1 cellular context compared by ENCODE assay signal in the genomic region with DNA sequence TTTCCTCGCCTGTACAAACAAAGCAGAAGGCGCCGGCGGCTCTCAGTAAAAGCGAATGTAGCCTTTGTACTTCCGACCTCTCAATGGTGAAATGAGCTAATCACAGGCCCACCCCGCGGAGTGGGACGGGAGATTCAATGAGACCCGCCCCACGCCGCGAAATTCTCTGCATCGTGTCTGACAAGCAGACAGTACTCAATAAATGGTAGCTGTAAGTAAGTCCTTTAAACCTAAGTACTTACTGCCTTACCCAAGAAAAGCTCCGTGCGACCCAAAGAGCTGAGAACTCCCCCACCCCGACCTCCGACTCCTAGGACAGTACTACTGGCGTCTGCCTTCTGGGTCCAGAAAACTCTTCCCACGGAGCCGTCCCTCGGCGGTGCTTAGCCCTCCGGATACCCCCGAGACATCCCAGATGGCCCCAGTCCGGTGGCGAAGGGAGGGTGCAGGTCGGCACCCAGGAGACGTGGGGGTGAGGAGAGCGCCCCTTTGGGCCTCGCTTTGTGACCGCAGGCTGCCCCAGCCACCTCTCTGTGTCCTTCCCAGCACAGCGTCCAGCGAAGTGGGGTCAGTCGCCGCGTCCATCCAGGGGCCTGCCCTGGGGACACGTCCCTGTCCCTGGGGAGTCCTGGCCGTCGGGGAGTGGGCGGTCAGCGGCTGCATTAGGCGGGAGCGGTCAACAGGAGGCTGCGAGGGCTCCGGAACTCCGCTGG.
TF ChIP-seq lines count a peak whose summit lies in the region.

No MANE protein-coding gene starts in this region.

TF ChIP-seq in A549, 52 proteins besides CTCF, POLR2A, EP300 and RAD21 (continued from another document):
- TF ChIP-seq, protein P1, sequence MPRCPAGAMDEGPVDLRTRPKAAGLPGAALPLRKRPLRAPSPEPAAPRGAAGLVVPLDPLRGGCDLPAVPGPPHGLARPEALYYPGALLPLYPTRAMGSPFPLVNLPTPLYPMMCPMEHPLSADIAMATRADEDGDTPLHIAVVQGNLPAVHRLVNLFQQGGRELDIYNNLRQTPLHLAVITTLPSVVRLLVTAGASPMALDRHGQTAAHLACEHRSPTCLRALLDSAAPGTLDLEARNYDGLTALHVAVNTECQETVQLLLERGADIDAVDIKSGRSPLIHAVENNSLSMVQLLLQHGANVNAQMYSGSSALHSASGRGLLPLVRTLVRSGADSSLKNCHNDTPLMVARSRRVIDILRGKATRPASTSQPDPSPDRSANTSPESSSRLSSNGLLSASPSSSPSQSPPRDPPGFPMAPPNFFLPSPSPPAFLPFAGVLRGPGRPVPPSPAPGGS (IDR thresholded peaks at IDR 0.05) = no peak
- no peak for TF ChIP-seq BHLHE40 (IDR thresholded peaks at IDR 0.05; ENCODE audit: low read depth, low read length)
- TF ChIP-seq TFCP2L1 (CRISPR knock-in tag; IDR thresholded peaks at IDR 0.05) = no peak
- no peak for TF ChIP-seq ZFP36 (IDR thresholded peaks at IDR 0.05; ENCODE audit: borderline replicate concordance, partially characterized antibody)
- TF ChIP-seq, protein P2, sequence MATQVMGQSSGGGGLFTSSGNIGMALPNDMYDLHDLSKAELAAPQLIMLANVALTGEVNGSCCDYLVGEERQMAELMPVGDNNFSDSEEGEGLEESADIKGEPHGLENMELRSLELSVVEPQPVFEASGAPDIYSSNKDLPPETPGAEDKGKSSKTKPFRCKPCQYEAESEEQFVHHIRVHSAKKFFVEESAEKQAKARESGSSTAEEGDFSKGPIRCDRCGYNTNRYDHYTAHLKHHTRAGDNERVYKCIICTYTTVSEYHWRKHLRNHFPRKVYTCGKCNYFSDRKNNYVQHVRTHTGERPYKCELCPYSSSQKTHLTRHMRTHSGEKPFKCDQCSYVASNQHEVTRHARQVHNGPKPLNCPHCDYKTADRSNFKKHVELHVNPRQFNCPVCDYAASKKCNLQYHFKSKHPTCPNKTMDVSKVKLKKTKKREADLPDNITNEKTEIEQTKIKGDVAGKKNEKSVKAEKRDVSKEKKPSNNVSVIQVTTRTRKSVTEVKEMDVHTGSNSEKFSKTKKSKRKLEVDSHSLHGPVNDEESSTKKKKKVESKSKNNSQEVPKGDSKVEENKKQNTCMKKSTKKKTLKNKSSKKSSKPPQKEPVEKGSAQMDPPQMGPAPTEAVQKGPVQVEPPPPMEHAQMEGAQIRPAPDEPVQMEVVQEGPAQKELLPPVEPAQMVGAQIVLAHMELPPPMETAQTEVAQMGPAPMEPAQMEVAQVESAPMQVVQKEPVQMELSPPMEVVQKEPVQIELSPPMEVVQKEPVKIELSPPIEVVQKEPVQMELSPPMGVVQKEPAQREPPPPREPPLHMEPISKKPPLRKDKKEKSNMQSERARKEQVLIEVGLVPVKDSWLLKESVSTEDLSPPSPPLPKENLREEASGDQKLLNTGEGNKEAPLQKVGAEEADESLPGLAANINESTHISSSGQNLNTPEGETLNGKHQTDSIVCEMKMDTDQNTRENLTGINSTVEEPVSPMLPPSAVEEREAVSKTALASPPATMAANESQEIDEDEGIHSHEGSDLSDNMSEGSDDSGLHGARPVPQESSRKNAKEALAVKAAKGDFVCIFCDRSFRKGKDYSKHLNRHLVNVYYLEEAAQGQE (IDR thresholded peaks at IDR 0.05) = no peak
- TF ChIP-seq GATA3 (IDR thresholded peaks at IDR 0.05; ENCODE audit: borderline replicate concordance) = no peak
- TF ChIP-seq FOSL2 (IDR thresholded peaks at IDR 0.05) = no peak
- TF ChIP-seq FOSL2 (CRISPR knock-in tag; IDR thresholded peaks at IDR 0.05) = no peak
- TF ChIP-seq CHD4 (IDR thresholded peaks at IDR 0.05; ENCODE audit: borderline replicate concordance) = no peak
- TF ChIP-seq, protein P3, sequence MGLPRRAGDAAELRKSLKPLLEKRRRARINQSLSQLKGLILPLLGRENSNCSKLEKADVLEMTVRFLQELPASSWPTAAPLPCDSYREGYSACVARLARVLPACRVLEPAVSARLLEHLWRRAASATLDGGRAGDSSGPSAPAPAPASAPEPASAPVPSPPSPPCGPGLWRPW (IDR thresholded peaks at IDR 0.05) = no peak
- no peak for TF ChIP-seq RFX5 (IDR thresholded peaks at IDR 0.05)
- TF ChIP-seq ZNF302 (CRISPR knock-in tag; IDR thresholded peaks at IDR 0.05) = no peak
- no peak for TF ChIP-seq FOSB (CRISPR knock-in tag; IDR thresholded peaks at IDR 0.05)
- TF ChIP-seq NR3C1 (IDR thresholded peaks at IDR 0.05) = no peak
- no peak for TF ChIP-seq JUN (IDR thresholded peaks at IDR 0.05)
- TF ChIP-seq, protein P4, sequence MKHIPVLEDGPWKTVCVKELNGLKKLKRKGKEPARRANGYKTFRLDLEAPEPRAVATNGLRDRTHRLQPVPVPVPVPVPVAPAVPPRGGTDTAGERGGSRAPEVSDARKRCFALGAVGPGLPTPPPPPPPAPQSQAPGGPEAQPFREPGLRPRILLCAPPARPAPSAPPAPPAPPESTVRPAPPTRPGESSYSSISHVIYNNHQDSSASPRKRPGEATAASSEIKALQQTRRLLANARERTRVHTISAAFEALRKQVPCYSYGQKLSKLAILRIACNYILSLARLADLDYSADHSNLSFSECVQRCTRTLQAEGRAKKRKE (CRISPR knock-in tag; IDR thresholded peaks at IDR 0.05; ENCODE audit: low read depth) = no peak
